ENCODE assay signal across 1 cellular context in the genomic region with DNA sequence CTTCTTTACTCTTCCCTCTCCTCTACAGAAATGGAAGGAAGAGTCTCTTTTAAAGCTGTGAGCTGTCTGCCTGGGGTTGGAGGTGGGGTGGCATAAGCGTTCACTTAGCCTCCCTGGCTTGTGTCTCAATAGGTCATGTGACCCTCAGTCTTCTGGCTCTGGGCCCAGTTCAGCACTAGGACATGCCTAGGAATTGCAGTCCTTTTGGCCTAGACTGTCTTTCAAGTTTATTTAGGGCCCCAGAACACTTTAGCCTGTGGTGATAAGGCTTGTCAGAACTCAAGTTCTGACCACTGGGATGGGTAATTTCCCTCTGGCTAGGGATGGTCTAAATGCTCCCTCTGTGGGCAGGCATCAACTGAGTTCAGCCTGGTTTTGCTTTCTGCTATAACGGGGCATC.
TF ChIP-seq lines count a peak whose summit lies in the region.

No MANE protein-coding gene starts in this region.

TF ChIP-seq in SK-N-SH treated with all-trans-retinoic acid at 6 μM for 48 hours, 23 proteins besides CTCF, POLR2A, EP300 and RAD21 (continued from another document):
- TF ChIP-seq, protein P1, sequence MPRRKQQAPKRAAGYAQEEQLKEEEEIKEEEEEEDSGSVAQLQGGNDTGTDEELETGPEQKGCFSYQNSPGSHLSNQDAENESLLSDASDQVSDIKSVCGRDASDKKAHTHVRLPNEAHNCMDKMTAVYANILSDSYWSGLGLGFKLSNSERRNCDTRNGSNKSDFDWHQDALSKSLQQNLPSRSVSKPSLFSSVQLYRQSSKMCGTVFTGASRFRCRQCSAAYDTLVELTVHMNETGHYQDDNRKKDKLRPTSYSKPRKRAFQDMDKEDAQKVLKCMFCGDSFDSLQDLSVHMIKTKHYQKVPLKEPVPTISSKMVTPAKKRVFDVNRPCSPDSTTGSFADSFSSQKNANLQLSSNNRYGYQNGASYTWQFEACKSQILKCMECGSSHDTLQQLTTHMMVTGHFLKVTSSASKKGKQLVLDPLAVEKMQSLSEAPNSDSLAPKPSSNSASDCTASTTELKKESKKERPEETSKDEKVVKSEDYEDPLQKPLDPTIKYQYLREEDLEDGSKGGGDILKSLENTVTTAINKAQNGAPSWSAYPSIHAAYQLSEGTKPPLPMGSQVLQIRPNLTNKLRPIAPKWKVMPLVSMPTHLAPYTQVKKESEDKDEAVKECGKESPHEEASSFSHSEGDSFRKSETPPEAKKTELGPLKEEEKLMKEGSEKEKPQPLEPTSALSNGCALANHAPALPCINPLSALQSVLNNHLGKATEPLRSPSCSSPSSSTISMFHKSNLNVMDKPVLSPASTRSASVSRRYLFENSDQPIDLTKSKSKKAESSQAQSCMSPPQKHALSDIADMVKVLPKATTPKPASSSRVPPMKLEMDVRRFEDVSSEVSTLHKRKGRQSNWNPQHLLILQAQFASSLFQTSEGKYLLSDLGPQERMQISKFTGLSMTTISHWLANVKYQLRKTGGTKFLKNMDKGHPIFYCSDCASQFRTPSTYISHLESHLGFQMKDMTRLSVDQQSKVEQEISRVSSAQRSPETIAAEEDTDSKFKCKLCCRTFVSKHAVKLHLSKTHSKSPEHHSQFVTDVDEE (CRISPR knock-in tag; IDR thresholded peaks at IDR 0.05) = no peak
- TF ChIP-seq ISL1 (CRISPR knock-in tag; IDR thresholded peaks at IDR 0.05) = no peak
- TF ChIP-seq BACH2 (CRISPR knock-in tag; IDR thresholded peaks at IDR 0.05; ENCODE audit: borderline replicate concordance) = no peak
- TF ChIP-seq RARB (CRISPR knock-in tag; IDR thresholded peaks at IDR 0.05) = no peak
- TF ChIP-seq ZNF565 (CRISPR knock-in tag; conservative IDR thresholded peaks at IDR 0.05; ENCODE audit: low read depth) = no peak
- no peak for TF ChIP-seq ZFP3 (CRISPR knock-in tag; IDR thresholded peaks at IDR 0.05)
- no peak for TF ChIP-seq ARNTL (CRISPR knock-in tag; IDR thresholded peaks at IDR 0.05; ENCODE audit: borderline replicate concordance, low read depth)
- TF ChIP-seq, protein P2, sequence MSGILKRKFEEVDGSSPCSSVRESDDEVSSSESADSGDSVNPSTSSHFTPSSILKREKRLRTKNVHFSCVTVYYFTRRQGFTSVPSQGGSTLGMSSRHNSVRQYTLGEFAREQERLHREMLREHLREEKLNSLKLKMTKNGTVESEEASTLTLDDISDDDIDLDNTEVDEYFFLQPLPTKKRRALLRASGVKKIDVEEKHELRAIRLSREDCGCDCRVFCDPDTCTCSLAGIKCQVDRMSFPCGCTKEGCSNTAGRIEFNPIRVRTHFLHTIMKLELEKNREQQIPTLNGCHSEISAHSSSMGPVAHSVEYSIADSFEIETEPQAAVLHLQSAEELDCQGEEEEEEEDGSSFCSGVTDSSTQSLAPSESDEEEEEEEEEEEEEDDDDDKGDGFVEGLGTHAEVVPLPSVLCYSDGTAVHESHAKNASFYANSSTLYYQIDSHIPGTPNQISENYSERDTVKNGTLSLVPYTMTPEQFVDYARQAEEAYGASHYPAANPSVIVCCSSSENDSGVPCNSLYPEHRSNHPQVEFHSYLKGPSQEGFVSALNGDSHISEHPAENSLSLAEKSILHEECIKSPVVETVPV (CRISPR knock-in tag; IDR thresholded peaks at IDR 0.05) = no peak
- no peak for TF ChIP-seq ESRRG (CRISPR knock-in tag; IDR thresholded peaks at IDR 0.05)
- TF ChIP-seq PPARA (CRISPR knock-in tag; IDR thresholded peaks at IDR 0.05; ENCODE audit: borderline replicate concordance) = no peak
- no peak for TF ChIP-seq ZNF70 (CRISPR knock-in tag; IDR thresholded peaks at IDR 0.05)
- TF ChIP-seq OSR1 (CRISPR knock-in tag; IDR thresholded peaks at IDR 0.05) = no peak
- TF ChIP-seq, protein P3, sequence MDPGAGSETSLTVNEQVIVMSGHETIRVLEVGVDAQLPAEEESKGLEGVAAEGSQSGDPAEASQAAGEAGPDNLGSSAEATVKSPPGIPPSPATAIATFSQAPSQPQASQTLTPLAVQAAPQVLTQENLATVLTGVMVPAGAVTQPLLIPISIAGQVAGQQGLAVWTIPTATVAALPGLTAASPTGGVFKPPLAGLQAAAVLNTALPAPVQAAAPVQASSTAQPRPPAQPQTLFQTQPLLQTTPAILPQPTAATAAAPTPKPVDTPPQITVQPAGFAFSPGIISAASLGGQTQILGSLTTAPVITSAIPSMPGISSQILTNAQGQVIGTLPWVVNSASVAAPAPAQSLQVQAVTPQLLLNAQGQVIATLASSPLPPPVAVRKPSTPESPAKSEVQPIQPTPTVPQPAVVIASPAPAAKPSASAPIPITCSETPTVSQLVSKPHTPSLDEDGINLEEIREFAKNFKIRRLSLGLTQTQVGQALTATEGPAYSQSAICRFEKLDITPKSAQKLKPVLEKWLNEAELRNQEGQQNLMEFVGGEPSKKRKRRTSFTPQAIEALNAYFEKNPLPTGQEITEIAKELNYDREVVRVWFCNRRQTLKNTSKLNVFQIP (CRISPR knock-in tag; IDR thresholded peaks at IDR 0.05; ENCODE audit: borderline replicate concordance, low read depth) = no peak
- no peak for TF ChIP-seq ZNF8 (CRISPR knock-in tag; IDR thresholded peaks at IDR 0.05)
- TF ChIP-seq CSDC2 (CRISPR knock-in tag; IDR thresholded peaks at IDR 0.05) = no peak
- no peak for TF ChIP-seq ZFP30 (CRISPR knock-in tag; IDR thresholded peaks at IDR 0.05)
- TF ChIP-seq, protein P4, sequence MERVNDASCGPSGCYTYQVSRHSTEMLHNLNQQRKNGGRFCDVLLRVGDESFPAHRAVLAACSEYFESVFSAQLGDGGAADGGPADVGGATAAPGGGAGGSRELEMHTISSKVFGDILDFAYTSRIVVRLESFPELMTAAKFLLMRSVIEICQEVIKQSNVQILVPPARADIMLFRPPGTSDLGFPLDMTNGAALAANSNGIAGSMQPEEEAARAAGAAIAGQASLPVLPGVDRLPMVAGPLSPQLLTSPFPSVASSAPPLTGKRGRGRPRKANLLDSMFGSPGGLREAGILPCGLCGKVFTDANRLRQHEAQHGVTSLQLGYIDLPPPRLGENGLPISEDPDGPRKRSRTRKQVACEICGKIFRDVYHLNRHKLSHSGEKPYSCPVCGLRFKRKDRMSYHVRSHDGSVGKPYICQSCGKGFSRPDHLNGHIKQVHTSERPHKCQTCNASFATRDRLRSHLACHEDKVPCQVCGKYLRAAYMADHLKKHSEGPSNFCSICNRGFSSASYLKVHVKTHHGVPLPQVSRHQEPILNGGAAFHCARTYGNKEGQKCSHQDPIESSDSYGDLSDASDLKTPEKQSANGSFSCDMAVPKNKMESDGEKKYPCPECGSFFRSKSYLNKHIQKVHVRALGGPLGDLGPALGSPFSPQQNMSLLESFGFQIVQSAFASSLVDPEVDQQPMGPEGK (CRISPR knock-in tag; IDR thresholded peaks at IDR 0.05; ENCODE audit: borderline replicate concordance) = no peak
- no peak for TF ChIP-seq ZC3H10 (CRISPR knock-in tag; IDR thresholded peaks at IDR 0.05)
